Comparison of ENCODE assay signal across 20 cellular contexts in the genomic region with DNA sequence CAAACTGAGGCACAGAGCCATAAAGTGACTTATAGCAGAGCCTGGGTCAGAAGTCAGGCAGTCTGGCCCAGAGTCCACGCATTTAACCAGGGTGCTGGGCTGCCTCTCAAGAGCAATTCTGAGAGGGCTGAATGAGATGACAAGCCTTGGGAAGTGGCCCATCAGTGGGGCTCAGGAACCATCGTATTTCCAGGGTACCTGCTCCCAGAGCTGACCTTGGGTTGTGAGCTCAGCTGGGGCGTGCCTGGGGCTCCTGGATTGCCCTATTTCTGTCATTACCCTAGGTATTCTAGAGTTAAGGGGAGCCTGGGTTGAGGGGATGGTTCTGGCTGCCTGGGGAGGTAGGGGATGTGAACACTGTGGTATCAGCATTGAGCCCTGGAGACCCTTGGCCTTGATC. TPM values are rescaled to one million over a fixed set of nuclear protein-coding genes. Genes with fewer than 3 reads are reported as not detected.
DNase-seq lines count a peak whose midpoint lies in the region; ATAC-seq and TF ChIP-seq lines count a peak whose summit lies in the region.
"Had no signal": no experiment of that assay in that cellular context is flagged by ENCODE, and none has a peak within 500 bp of the region (broad histone marks: within the 10 kb centered on the region; RNA-seq: fewer than 3 reads in every experiment).

No MANE protein-coding gene starts in this region.

- no peak for ATAC-seq in HG03159 (IDR thresholded peaks at IDR 0.05; ENCODE audit: unreplicated experiment)
- ATAC-seq in aorta (ENCODE audit: low FRiP score) = no peak

- no peak overlapping the region for H2BK5ac ChIP-seq in H9 (ENCODE audit: insufficient read length, low read length)

- H3K14ac ChIP-seq in H9 (ENCODE audit: insufficient read depth, low read length) = no peak overlapping the region

- H3K27me3 Mint-ChIP-seq in activated T-cell treated with anti-CD3 and anti-CD28 coated beads, Interleukin-2, amount 50 U/mL, for 24 hours = peaks cover 3% of the 10 kb centered on the region
- H3K27me3 Mint-ChIP-seq in H9 (ENCODE audit: low read depth) = peaks cover 8% of the 10 kb centered on the region

- no peak overlapping the region for H3K4ac ChIP-seq in H9 (ENCODE audit: low read depth, low read length)

- intact Hi-C loops in spleen (cut with DNase I; ENCODE audit: low total_unique reads) = no loop called here
- intact Hi-C loops in aorta (cut with DNase I) = loop anchor here (5.0 to 10.0 kb wide), 3 partner anchors 36 to 52 kb away; no protein-coding TSS in a partner anchor

- no peak overlapping the region for H3K27ac Mint-ChIP-seq in activated T-cell treated with anti-CD3 and anti-CD28 coated beads, Interleukin-2, amount 50 U/mL, for 24 hours
- H3K27ac Mint-ChIP-seq in H9 = no peak overlapping the region

- H3K36me3 ChIP-seq in spleen (no peaks in the 10 kb centered on the region), aorta (ENCODE audit: control insufficient read depth in 1 of 2, insufficient read depth in 2 of 2, low read length in 1 of 2) (no peaks in the 10 kb centered on the region)

- H2AK5ac ChIP-seq in H9 (ENCODE audit: insufficient read length, low read length) = no peak overlapping the region

- no peak overlapping the region for H2BK15ac ChIP-seq in H9 (ENCODE audit: low read depth, low read length)

- H3K36me3 Mint-ChIP-seq in activated T-cell treated with anti-CD3 and anti-CD28 coated beads, Interleukin-2, amount 50 U/mL, for 24 hours (ENCODE audit: low read depth) = no peaks in the 10 kb centered on the region
- H3K36me3 Mint-ChIP-seq in H9 (ENCODE audit: insufficient read depth in 1 of 3, low read depth in 3 of 3) = no peaks in the 10 kb centered on the region

- no peak overlapping the region for H3K4me3 ChIP-seq in spleen
- no peak overlapping the region for H3K4me3 ChIP-seq in aorta (ENCODE audit: low read length in 2 of 2)

- no peak overlapping the region for H2BK12ac ChIP-seq in H9 (ENCODE audit: insufficient read length, low read depth, low read length)

- H3K79me2 ChIP-seq in H9 (ENCODE audit: insufficient read depth, low read length) = no peaks in the 10 kb centered on the region

- H2BK120ac ChIP-seq in H9 (ENCODE audit: low read depth, low read length, poor library complexity, severe bottlenecking) = no peak overlapping the region

- H3K4me1 Mint-ChIP-seq in activated T-cell treated with anti-CD3 and anti-CD28 coated beads, Interleukin-2, amount 50 U/mL, for 24 hours (ENCODE audit: low read depth) = no peaks in the 10 kb centered on the region
- H3K4me1 Mint-ChIP-seq in H9 = peaks cover 10 to 23% of the 10 kb centered on the region in 2 experiments

- H2AFZ ChIP-seq in H9 (ENCODE audit: low read length) = no peak overlapping the region

- no peaks in the 10 kb centered on the region for H3K79me1 ChIP-seq in H9 (ENCODE audit: insufficient read depth, low read depth, low read length, poor library complexity, severe bottlenecking)

- no peak overlapping the region for H3K4me2 ChIP-seq in H9 (ENCODE audit: insufficient read depth, insufficient read length, low read length)

- no peaks in the 10 kb centered on the region for H3K9me3 Mint-ChIP-seq in activated T-cell treated with anti-CD3 and anti-CD28 coated beads, Interleukin-2, amount 50 U/mL, for 24 hours
- H3K9me3 Mint-ChIP-seq in H9 = no peaks in the 10 kb centered on the region; a peak in 1 of 5 replicates

- H3K9me3 ChIP-seq in H9 (ENCODE audit: control insufficient read depth, low read depth, low read length) (no peaks in the 10 kb centered on the region), spleen (no peaks in the 10 kb centered on the region), aorta (ENCODE audit: control insufficient read depth, low read length) (no peaks in the 10 kb centered on the region)

- no peak for TF ChIP-seq POLR2A in spleen (IDR thresholded peaks at IDR 0.05)

- H3K4me1 ChIP-seq in H9 (ENCODE audit: insufficient read depth, low read length) = no peaks in the 10 kb centered on the region
- no peaks in the 10 kb centered on the region for H3K4me1 ChIP-seq in spleen
- peaks cover 0 to 4% of the 10 kb centered on the region in 2 donors for H3K4me1 ChIP-seq in aorta (ENCODE audit: control insufficient read depth in 1 of 2, insufficient read depth in 2 of 2, low read length in 2 of 2)

- H3K56ac ChIP-seq in H9 (ENCODE audit: insufficient read length, low read depth, low read length) = no peak overlapping the region

- H3K27me3 ChIP-seq in H9 (ENCODE audit: insufficient read depth, low read length) = no peaks in the 10 kb centered on the region
- no peaks in the 10 kb centered on the region for H3K27me3 ChIP-seq in spleen (replicated peaks in 1 of 7)
- no peaks in the 10 kb centered on the region for H3K27me3 ChIP-seq in aorta (ENCODE audit: control insufficient read depth in 1 of 2, insufficient read depth in 2 of 2, low read length in 1 of 2)

- no peak overlapping the region for H3K4me3 Mint-ChIP-seq in activated T-cell treated with anti-CD3 and anti-CD28 coated beads, Interleukin-2, amount 50 U/mL, for 24 hours
- H3K4me3 Mint-ChIP-seq in H9 = no peak overlapping the region

- DNase-seq in activated T-cell treated with anti-CD3 and anti-CD28 coated beads, Interleukin-2, amount 50 U/mL, for 24 hours = peak; percentile 23
- DNase-seq in activated T-cell treated with anti-CD3 and anti-CD28 coated beads, Interleukin-2, amount 50 U/mL, for 1 hour = no peak
- DNase-seq in H9 = peak; percentile 14
- peak; percentile 37 for DNase-seq in islet precursor cell
- peak; percentile 55 for DNase-seq in spleen
- DNase-seq in aorta = no peak
- DNase-seq: AML-193; GDM1; GOT3; Kasumi-1; NCI-H1694; NCI-H2081; NCI-H2171; NCI-H345; NCI-H524; NCI-H774; NK-92 treated with Interleukin-12 subunit alpha and Interleukin-12 subunit beta, amount 100 ng/mL, for 24 hours had no signal

- H3K18ac ChIP-seq in H9 (ENCODE audit: insufficient read length, low read depth, low read length) = no peak overlapping the region

- no peak overlapping the region for H4K91ac ChIP-seq in H9 (ENCODE audit: insufficient read length, low read depth, low read length)

- WGBS in H9 (ENCODE audit: extremely low coverage, insufficient read length, low lambda C conversion rate) = no CpG with 5 or more reads among the region's 3 CpGs
- WGBS in spleen, 5 donors = 79 to 87% (median 82%) methylated on average over 3 of the region's 3 CpGs
- 89 to 94% methylated on average over 3 of the region's 3 CpGs for WGBS in aorta, 2 donors

- no peak overlapping the region for H4K8ac ChIP-seq in H9 (replicated peaks; ENCODE audit: insufficient read length, low read depth, low read length)

- H3K23ac ChIP-seq in H9 (ENCODE audit: insufficient read length, low read depth, low read length) = no peak overlapping the region

- H3K27ac ChIP-seq in H9 (ENCODE audit: insufficient read length, low read depth, low read length) = no peak overlapping the region
- H3K27ac ChIP-seq in spleen = no peak overlapping the region
- H3K27ac ChIP-seq in aorta (ENCODE audit: low read depth in 1 of 2, low read length in 2 of 2) = no peak overlapping the region

- no peak overlapping the region for H2BK20ac ChIP-seq in H9 (ENCODE audit: low read depth, low read length, poor library complexity, severe bottlenecking)

- H3K23me2 ChIP-seq in H9 (ENCODE audit: insufficient read length, low read depth, low read length, poor library complexity, severe bottlenecking) = no peaks in the 10 kb centered on the region

- no peak overlapping the region for H4K5ac ChIP-seq in H9 (ENCODE audit: insufficient read length, low read depth, low read length)

- no peak overlapping the region for H3K9ac ChIP-seq in H9 (ENCODE audit: extremely low read depth, insufficient read length, low read length)

- H3T11ph ChIP-seq in H9 (ENCODE audit: low read length) = no peak overlapping the region

- H4K20me1 ChIP-seq in H9 (ENCODE audit: control insufficient read depth, insufficient read depth, insufficient read length) = no peaks in the 10 kb centered on the region

- TF ChIP-seq CTCF in H9 (conservative IDR thresholded peaks at IDR 0.05) (no peak), spleen (IDR thresholded peaks at IDR 0.05 in 8 of 11, conservative IDR thresholded peaks at IDR 0.05 in 3 of 11) (no peak)

RNA-seq across cellular contexts. Expression of a gene that starts 49.4 kb away (rescaled TPM):
- total RNA-seq in H9 (2021) (0.66 and 1.0 TPM in 2 replicates), spleen (10 to 100 TPM in 3 of 7 donors, 1 to 10 TPM in 4; 1.9 to 24.5 (median 8.6) TPM), aorta (10 to 100 TPM; 31.7 to 35.6 TPM)
- polyA plus RNA-seq in spleen (1 to 10 TPM in 2 of 3 donors, under 1 TPM in 1; 0.61 to 3.3 (median 2.0) TPM), aorta (10 to 100 TPM; 11.6 to 67.8 TPM)
- total RNA-seq: A172 had no signal
- polyA plus RNA-seq: AG04450 had no signal

Comparison
In these comparisons a context has a peak if more than half of its experiments do, and no peak if none do; other contexts are left out.
1. DNase-seq: peak in activated T-cell treated with anti-CD3 and anti-CD28 coated beads, Interleukin-2, amount 50 U/mL, for 24 hours (single experiment), H9 (single experiment), islet precursor cell (single experiment) and spleen (single experiment); none in activated T-cell treated with anti-CD3 and anti-CD28 coated beads, Interleukin-2, amount 50 U/mL, for 1 hour (single experiment) and aorta (0 of 2).